8 cellular contexts compared by ENCODE assay signal in genomic region chr15:69593981-69594966, GRCh38.
DNase-seq lines count a peak whose midpoint lies in the region; ATAC-seq and TF ChIP-seq lines count a peak whose summit lies in the region.

No MANE protein-coding gene starts in this region.

- DNase-seq in LNCaP clone FGC (ENCODE audit: low read depth) (peak; percentile 99), PC-3 (peak; percentile 98), cardiac muscle cell (ENCODE audit: low read depth in 1 of 2, low spot score in 1 of 2) (peak; percentile 13 to 69), smooth muscle cell of the brain vasculature (ENCODE audit: low read depth, low spot score) (peak; percentile 46), midbrain (lab: John Stamatoyannopoulos, UW) (no peak), NOMO-1 treated with DMSO at 0.1 percent for 48 hours (lab: John Stamatoyannopoulos, UW; ENCODE audit: unreplicated experiment) (no peak)
- no peak for DNase-seq in activated CD4-positive, CD25-positive, alpha-beta regulatory T cell (lab: John Stamatoyannopoulos, UW)

- peak overlapping the region; percentile 82 for H3K9ac ChIP-seq in PC-3 (ENCODE audit: low read length)

- H3K9me3 ChIP-seq in PC-3 (ENCODE audit: low read length), result no peaks in the 10 kb centered on the region
- no peaks in the 10 kb centered on the region for H3K9me3 ChIP-seq in cardiac muscle cell (ENCODE audit: low read depth)

- intact Hi-C loops in PC-3 (cut with micrococcal nuclease), result loop anchor here (1.0 to 5.0 kb wide), 5 partner anchors 15 to 913 kb away; partner anchors contain the start of gene TLE3

- H3K36me3 ChIP-seq in PC-3 (ENCODE audit: low read depth, low read length) (no peaks in the 10 kb centered on the region), cardiac muscle cell (no peaks in the 10 kb centered on the region)

- H3K4me2 ChIP-seq in PC-3 (ENCODE audit: low read length), result peak overlapping the region; percentile 77

- POLR2A ChIA-PET in PC-3 (lab: Charles Lee; ENCODE audit: unreplicated experiment), result interaction anchor here (0.5 to 0.7 kb wide), 5 partner anchors 16 to 610 kb away, joined by 3 to 5 read pairs (median 4); no protein-coding TSS in a partner anchor

- ATAC-seq in PC-3 (peak; percentile 79), HG03432 (IDR thresholded peaks at IDR 0.05; ENCODE audit: unreplicated experiment) (no peak)

- no peaks in the 10 kb centered on the region for H4K20me1 ChIP-seq in PC-3 (ENCODE audit: low read length)

- BruUV-seq in PC-3 (replicated peaks; lab: Mats Ljungman, UMichigan), result no TSS peak

- peak overlapping the region; percentile 98 for H3K27ac ChIP-seq in PC-3 (ENCODE audit: low read length)
- H3K27ac ChIP-seq in cardiac muscle cell, result peak overlapping the region; percentile 83

- H3K4me3 ChIP-seq in LNCaP clone FGC (ENCODE audit: low read depth, low read length), result peak overlapping the region; percentile 21
- H3K4me3 ChIP-seq in PC-3 (ENCODE audit: low read length), result peak overlapping the region; percentile 40; the same call in 1 of the 2 replicates
- no peak overlapping the region for H3K4me3 ChIP-seq in cardiac muscle cell

- no peaks in the 10 kb centered on the region for H3F3A ChIP-seq in PC-3 (ENCODE audit: low read length, unreplicated experiment)

- no peaks in the 10 kb centered on the region for H3K9me2 ChIP-seq in PC-3 (replicated peaks; ENCODE audit: low read length)

- no peak overlapping the region for H2AFZ ChIP-seq in PC-3 (ENCODE audit: low read length)

- no peaks in the 10 kb centered on the region for H3K79me2 ChIP-seq in PC-3 (ENCODE audit: low read length)

- H3K27me3 ChIP-seq in PC-3 (ENCODE audit: low read length) (no peaks in the 10 kb centered on the region), cardiac muscle cell (peaks cover 4% of the 10 kb centered on the region)

- no peak for TF ChIP-seq CTCF in LNCaP clone FGC (IDR thresholded peaks at IDR 0.05; ENCODE audit: control insufficient read depth, extremely low read depth, insufficient read depth)
- TF ChIP-seq CTCF in PC-3 (conservative IDR thresholded peaks at IDR 0.05; ENCODE audit: low read depth, low read length), result no peak
- TF ChIP-seq CTCF in cardiac muscle cell (IDR thresholded peaks at IDR 0.05; ENCODE audit: low read depth, low read length), result no peak

- peaks cover 53% of the 10 kb centered on the region for H3K4me1 ChIP-seq in PC-3 (ENCODE audit: insufficient read depth, low read length)
- H3K4me1 ChIP-seq in cardiac muscle cell (ENCODE audit: low read depth), result peaks cover 25% of the 10 kb centered on the region

- CTCF ChIA-PET in PC-3 (lab: Charles Lee), result interaction anchor here (1.1 kb wide), 1 partner anchor 17 kb away, joined by 3 read pairs; no protein-coding TSS in a partner anchor

Comparison
In these comparisons a context has a peak if more than half of its experiments do, and no peak if none do; other contexts are left out.
1. DNase-seq: peak in LNCaP clone FGC (single experiment), PC-3 (single experiment), cardiac muscle cell (2 of 2) and smooth muscle cell of the brain vasculature (single experiment); none in midbrain (single experiment), activated CD4-positive, CD25-positive, alpha-beta regulatory T cell (0 of 4) and NOMO-1 treated with DMSO at 0.1 percent for 48 hours (single experiment).